8 cellular contexts compared by ENCODE assay signal in the genomic region with DNA sequence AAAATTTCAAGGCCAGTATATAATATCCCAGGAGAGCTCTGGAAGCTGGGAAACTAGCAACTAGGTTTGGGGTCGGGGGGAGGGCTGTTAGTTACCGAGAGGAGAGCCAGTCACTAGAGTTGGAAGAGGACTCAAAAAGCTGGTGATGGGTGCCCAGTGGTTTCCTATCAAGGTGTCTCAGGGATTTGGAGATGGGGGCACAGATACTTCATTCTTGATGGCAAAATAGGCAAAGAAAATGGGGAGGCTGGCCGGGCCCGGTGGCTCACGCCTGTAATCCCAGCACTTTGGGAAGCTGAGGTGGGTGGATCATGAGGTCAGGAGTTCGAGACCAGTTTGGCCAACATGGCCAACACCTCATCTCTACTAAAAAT. TPM values are rescaled to one million over a fixed set of nuclear protein-coding genes. Genes with fewer than 3 reads are reported as not detected.
DNase-seq lines count a peak whose midpoint lies in the region; ATAC-seq, FAIRE-seq and TF ChIP-seq lines count a peak whose summit lies in the region.

No MANE protein-coding gene starts in this region.

- H3K4me3 Mint-ChIP-seq in naive thymus-derived CD8-positive, alpha-beta T cell: peak overlapping the region; percentile 84 to 96 (median 90)

- no peak for ATAC-seq in naive thymus-derived CD8-positive, alpha-beta T cell
- ATAC-seq in HG03460 (IDR thresholded peaks at IDR 0.05; ENCODE audit: unreplicated experiment) (no peak), GM19324 (IDR thresholded peaks at IDR 0.05; ENCODE audit: low FRiP score, unreplicated experiment) (no peak)

- no peaks in the 10 kb centered on the region for H3K27me3 ChIP-seq in AG04450 (ENCODE audit: control insufficient read depth, insufficient read depth, low read length)

- H3K9me3 ChIP-seq in AG04450 (ENCODE audit: control insufficient read depth, insufficient read depth, low read length): no peaks in the 10 kb centered on the region
- H3K9me3 ChIP-seq in KOPT-K1 (ENCODE audit: insufficient read depth, low read length, poor library complexity, severe bottlenecking): no peaks in the 10 kb centered on the region

- H3K27me3 Mint-ChIP-seq in naive thymus-derived CD8-positive, alpha-beta T cell: no peaks in the 10 kb centered on the region

- DNase-seq in AG04450 (ENCODE audit: low read depth, low spot score): no peak
- peak in 1 of 10 donors; percentile 52 for DNase-seq in naive thymus-derived CD8-positive, alpha-beta T cell
- DNase-seq in GM19239 (ENCODE audit: insufficient read length, low spot score): no peak
- no peak for DNase-seq in activated CD4-positive, CD25-positive, alpha-beta regulatory T cell (lab: John Stamatoyannopoulos, UW)

- TF ChIP-seq CTCF in AG04450 (IDR thresholded peaks at IDR 0.05; ENCODE audit: low read depth, low read length): no peak

- peaks cover 68% of the 10 kb centered on the region for H3K36me3 ChIP-seq in KOPT-K1 (ENCODE audit: insufficient read depth, low read length)

- FAIRE-seq in GM19239 (lab: Jason Lieb, UNC): no peak

- POLR2A ChIA-PET in AG04450 (lab: Yijun Ruan, JAX): interaction anchor here (0.6 kb wide), 1 partner anchor 94 kb away, joined by 3 read pairs; a partner anchor contains a TSS
- POLR2A ChIA-PET in naive thymus-derived CD8-positive, alpha-beta T cell (lab: Charles Lee): interaction anchor here (0.6 to 5.2 kb wide), 14 partner anchors 11 to 724 kb away, joined by 3 to 49 read pairs (median 6); a partner anchor contains a TSS

- H3K4me3 ChIP-seq in AG04450 (ENCODE audit: low read depth, low read length): peak overlapping the region; percentile 80

- CTCF ChIA-PET in AG04450 (lab: Charles Lee): interaction anchor here (0.5 kb wide), 1 partner anchor 110 kb away, joined by 7 read pairs; no protein-coding TSS in a partner anchor

- H3K27ac Mint-ChIP-seq in naive thymus-derived CD8-positive, alpha-beta T cell: peak overlapping the region; percentile 80 to 98 (median 95)

- peak overlapping the region; percentile 39 for H3K27ac ChIP-seq in AG04450 (ENCODE audit: low read depth, low read length)
- peak overlapping the region; percentile 75 for H3K27ac ChIP-seq in KOPT-K1 (ENCODE audit: low read depth, low read length, poor library complexity, severe bottlenecking)
- H3K27ac ChIP-seq in cingulate gyrus (ENCODE audit: low read depth, low read length): peak overlapping the region; percentile 94

- no peaks in the 10 kb centered on the region for H3K9me3 Mint-ChIP-seq in naive thymus-derived CD8-positive, alpha-beta T cell

- H3K4me1 Mint-ChIP-seq in naive thymus-derived CD8-positive, alpha-beta T cell: peaks cover 31 to 68% (median 56%) of the 10 kb centered on the region in 4 donors

- peaks cover 0 to 46% (median 10%) of the 10 kb centered on the region in 3 donors for H3K36me3 Mint-ChIP-seq in naive thymus-derived CD8-positive, alpha-beta T cell

RNA-seq across cellular contexts. Expression of a gene that starts 0.8 kb away (rescaled TPM):
- polyA plus RNA-seq in AG04450 (2011; rRNA removed): 26.6 and 29.7 TPM in 2 replicates
- 23.6 and 32.0 TPM in 2 replicates for polyA minus RNA-seq in AG04450 (2011; rRNA and poly(A)+ RNA removed)
- total RNA-seq in naive thymus-derived CD8-positive, alpha-beta T cell: 100 to 1,000 TPM; 213 to 223 TPM
- polyA plus RNA-seq in naive thymus-derived CD8-positive, alpha-beta T cell: 10 to 100 TPM; 44.3 to 71.4 (median 45.3) TPM

RNA-seq across cellular contexts. Expression of a gene that starts 6.3 kb away (rescaled TPM):
- polyA plus RNA-seq in AG04450 (2011; rRNA removed): 298 and 340 TPM in 2 replicates
- 153 and 179 TPM in 2 replicates for polyA minus RNA-seq in AG04450 (2011; rRNA and poly(A)+ RNA removed)
- 100 to 1,000 TPM; 198 to 201 TPM for total RNA-seq in naive thymus-derived CD8-positive, alpha-beta T cell
- 100 to 1,000 TPM; 338 to 441 (median 385) TPM for polyA plus RNA-seq in naive thymus-derived CD8-positive, alpha-beta T cell

RNA-seq across cellular contexts. Expression of a gene that starts 8.2 kb away (rescaled TPM):
- 5.3 and 6.5 TPM in 2 replicates for polyA plus RNA-seq in AG04450 (2011; rRNA removed)
- 7.9 and 9.1 TPM in 2 replicates for polyA minus RNA-seq in AG04450 (2011; rRNA and poly(A)+ RNA removed)
- total RNA-seq in naive thymus-derived CD8-positive, alpha-beta T cell: 10 to 100 TPM; 57.0 to 66.6 TPM
- polyA plus RNA-seq in naive thymus-derived CD8-positive, alpha-beta T cell: 1 to 10 TPM in 2 of 3 donors, under 1 TPM in 1; 0.38 to 1.9 (median 1.4) TPM

RNA-seq across cellular contexts. Expression of a gene that starts 20.0 kb away (rescaled TPM):
- polyA plus RNA-seq in AG04450 (2011; rRNA removed): 10.2 TPM in 2 replicates
- polyA minus RNA-seq in AG04450 (2011; rRNA and poly(A)+ RNA removed): 13.0 and 14.6 TPM in 2 replicates
- total RNA-seq in naive thymus-derived CD8-positive, alpha-beta T cell: 1 to 10 TPM in 1 of 2 experiments, under 1 TPM in 1; 0.60 to 1.2 TPM
- under 1 TPM in 2 of 3 donors, not detected in 1; 0.26 to 0.46 TPM for polyA plus RNA-seq in naive thymus-derived CD8-positive, alpha-beta T cell

RNA-seq across cellular contexts. Expression of a gene that starts 42.8 kb away (rescaled TPM):
- polyA plus RNA-seq in AG04450 (2011; rRNA removed): 5.8 and 6.0 TPM in 2 replicates
- polyA minus RNA-seq in AG04450 (2011; rRNA and poly(A)+ RNA removed): 7.7 and 8.0 TPM in 2 replicates
- 10 to 100 TPM; 10.6 to 11.9 TPM for total RNA-seq in naive thymus-derived CD8-positive, alpha-beta T cell
- 10 to 100 TPM in 1 of 3 donors, 1 to 10 TPM in 2; 3.7 to 10.4 (median 6.4) TPM for polyA plus RNA-seq in naive thymus-derived CD8-positive, alpha-beta T cell

Comparison
In these comparisons a context has a peak if more than half of its experiments do, and no peak if none do; other contexts are left out.
1. H3K27ac ChIP-seq: peak in every context shown above with its lines; median percentile 94 in cingulate gyrus; 75 in KOPT-K1; 39 in AG04450.